Comparison of ENCODE assay signal across 1 cellular context in genomic region chr21:17590443-17590842, GRCh38.
TF ChIP-seq lines count a peak whose summit lies in the region.

No MANE protein-coding gene starts in this region.

TF ChIP-seq in HepG2, 621 proteins besides CTCF, POLR2A, EP300 and RAD21:
- TF ChIP-seq ZHX2 (IDR thresholded peaks at IDR 0.05; ENCODE audit: low read depth) (no peak), ZHX2 (CRISPR knock-in tag; IDR thresholded peaks at IDR 0.05; ENCODE audit: borderline replicate concordance) (no peak), CEBPB (IDR thresholded peaks at IDR 0.05; ENCODE audit: borderline replicate concordance, low read depth, low read length) (peak; percentile 73)
TF ChIP-seq in HepG2: peak in this region for 1.
